In the genomic region with DNA sequence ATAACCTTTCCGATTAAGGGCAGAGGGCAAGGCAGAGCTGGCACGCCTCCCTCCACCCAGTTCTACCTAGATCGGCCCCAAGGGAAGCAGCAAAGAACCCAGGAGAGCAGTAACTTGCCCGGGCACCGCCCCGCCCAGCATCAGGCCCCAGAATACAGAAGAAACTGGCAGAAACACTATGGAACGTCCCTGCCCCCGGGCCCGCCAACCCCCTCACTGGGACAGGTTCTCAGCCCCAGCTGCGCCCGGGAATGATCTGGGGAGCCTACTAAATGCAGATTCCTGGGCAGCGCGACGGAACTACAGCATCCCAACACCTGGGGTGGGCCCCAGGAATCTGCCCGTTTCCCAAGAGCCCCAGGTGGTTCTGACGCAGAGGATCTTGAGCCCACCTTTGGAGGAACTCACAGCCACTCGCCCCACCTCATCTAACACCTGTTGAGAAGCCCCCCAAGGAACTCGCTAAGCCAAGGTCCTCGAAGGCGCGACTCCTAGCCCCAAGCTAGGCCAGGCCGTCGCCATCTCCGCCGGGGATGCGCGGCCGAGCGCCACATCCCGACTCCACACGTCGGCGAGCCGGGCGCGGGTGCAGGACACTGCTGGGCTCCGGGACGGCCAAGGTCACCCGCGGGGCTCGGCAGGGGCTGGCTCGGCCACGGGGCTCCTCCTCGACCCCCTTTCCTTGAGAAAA, we compare ENCODE assay signal across 8 cellular contexts. TPM values are rescaled to one million over a fixed set of nuclear protein-coding genes. Genes with fewer than 3 reads are reported as not detected.
DNase-seq lines count a peak whose midpoint lies in the region; ATAC-seq and TF ChIP-seq lines count a peak whose summit lies in the region.

No MANE protein-coding gene starts in this region.

- peak overlapping the region; percentile 94 for H3K27ac ChIP-seq in C4-2B
- H3K27ac ChIP-seq in colonic mucosa = no peak overlapping the region
- H3K27ac ChIP-seq in transverse colon = peak overlapping the region; percentile 83 to 92 (median 88)

- TF ChIP-seq EP300 in transverse colon (IDR thresholded peaks at IDR 0.05; ENCODE audit: low read depth) = no peak

- H3K9me3 ChIP-seq in colonic mucosa = no peaks in the 10 kb centered on the region
- peaks cover 3 to 8% of the 10 kb centered on the region in 2 donors for H3K9me3 ChIP-seq in transverse colon

- H3K27me3 ChIP-seq in colonic mucosa (no peaks in the 10 kb centered on the region), transverse colon (peaks cover 3% of the 10 kb centered on the region)

- no peak for ATAC-seq in HG03025 (IDR thresholded peaks at IDR 0.05; ENCODE audit: low FRiP score, unreplicated experiment)

- no peaks in the 10 kb centered on the region for H3K36me3 ChIP-seq in colonic mucosa
- no peaks in the 10 kb centered on the region for H3K36me3 ChIP-seq in transverse colon

- H3K4me1 ChIP-seq in colonic mucosa = no peaks in the 10 kb centered on the region
- peaks cover 6 to 16% (median 10%) of the 10 kb centered on the region in 4 donors for H3K4me1 ChIP-seq in transverse colon

- intact Hi-C loops in colonic mucosa (cut with DNase I) (no loop called here), transverse colon (cut with DNase I; ENCODE audit: low total_unique reads) (no loop called here)

- H3K4me3 ChIP-seq in LNCaP clone FGC (ENCODE audit: low read depth, low read length) (peak overlapping the region; percentile 63), colonic mucosa (peak overlapping the region; percentile 71), transverse colon (peak overlapping the region; percentile 56 to 87 (median 74))

- peak overlapping the region; percentile 59 to 74 for H3K9ac ChIP-seq in colonic mucosa (ENCODE audit: low read depth in 2 of 2, low read length in 2 of 2)

- 40% methylated on average over 23 of the region's 44 CpGs; no CpG with 5 or more reads in 1 of the 2 donors for WGBS in transverse colon (ENCODE audit: low coverage in 1 of 2), 2 donors

- in situ Hi-C loops in transverse colon (cut with MboI; ENCODE audit: low pct_ligation_motif_present in 1 of 4, low pct_unique_long_range_greater_than_20kb in 1 of 4, low sequenced_read_pairs in 3 of 4) = no loop called here

- DNase-seq in LNCaP clone FGC (ENCODE audit: low read depth) = no peak
- DNase-seq in colonic mucosa = peak; percentile 25
- peak; percentile 21 to 30 for DNase-seq in lung microvascular endothelial cell (ENCODE audit: low read depth in 2 of 2)
- DNase-seq in transverse colon = no peak
- DNase-seq in NOMO-1 treated with DMSO at 0.1 percent for 48 hours (lab: John Stamatoyannopoulos, UW; ENCODE audit: unreplicated experiment) = no peak
- DNase-seq in SKM-1 treated with dmso at 0.1 percent for 144 hours (lab: John Stamatoyannopoulos, UW; ENCODE audit: unreplicated experiment) = no peak

- TF ChIP-seq CTCF in C4-2B (conservative IDR thresholded peaks at IDR 0.05) = no peak
- TF ChIP-seq CTCF in LNCaP clone FGC (IDR thresholded peaks at IDR 0.05; ENCODE audit: control insufficient read depth, extremely low read depth, insufficient read depth) = no peak
- no peak for TF ChIP-seq CTCF in colonic mucosa (IDR thresholded peaks at IDR 0.05)
- TF ChIP-seq CTCF in transverse colon (IDR thresholded peaks at IDR 0.05) = no peak

- no peak for TF ChIP-seq POLR2A in transverse colon (IDR thresholded peaks at IDR 0.05)

RNA-seq across cellular contexts. Expression of a gene that starts 1.1 kb away (rescaled TPM):
- total RNA-seq in colonic mucosa = 10 to 100 TPM; 13.1 to 18.4 TPM
- total RNA-seq in lung microvascular endothelial cell = 5.7 and 6.0 TPM in 2 replicates
- total RNA-seq in transverse colon = 10 to 100 TPM in 3 of 4 donors, 1 to 10 TPM in 1; 8.8 to 29.5 (median 19.0) TPM

RNA-seq across cellular contexts. Expression of a gene that starts 18.6 kb away (rescaled TPM):
- total RNA-seq in colonic mucosa = under 1 TPM in 1 of 2 donors, not detected in 1; 0.08 TPM
- under 0.01 TPM in 1 of 2 replicates, not detected in the other for total RNA-seq in lung microvascular endothelial cell
- total RNA-seq in transverse colon = not detected

Comparison
In these comparisons a context has a peak if more than half of its experiments do, and no peak if none do; other contexts are left out.
1. DNase-seq: peak in colonic mucosa (single experiment) and lung microvascular endothelial cell (2 of 2); none in LNCaP clone FGC (single experiment), transverse colon (single experiment), NOMO-1 treated with DMSO at 0.1 percent for 48 hours (single experiment) and SKM-1 treated with dmso at 0.1 percent for 144 hours (single experiment).
2. Peak in every context shown above with its lines, with median percentiles within 50 percentile points of each other: H3K4me3 ChIP-seq.